In genomic region chr3:20400281-20400680, GRCh38 we compare ENCODE assay signal across 25 cellular contexts.
"Had no signal": no experiment of that assay in that cellular context is flagged by ENCODE, and none has a peak within 500 bp of the region (broad histone marks: within the 10 kb centered on the region; RNA-seq: fewer than 3 reads in every experiment).

No MANE protein-coding gene starts in this region.

- ATAC-seq: stimulated activated effector memory CD8-positive, alpha-beta T cell treated with anti-CD3 and anti-CD28 coated beads, Interleukin-12 subunit alpha, Interleukin-12 subunit beta, amount 100 ng/mL, for 72 hours; stimulated activated memory B cell treated with anti-CD40 and anti-IgM and Interleukin-4, amounts not matched to agents 10 μg/mL and 1 μg/mL and 100 μg/mL, for 72 hours; stimulated activated naive B cell treated with anti-CD40 and anti-IgM and Interleukin-4, amounts not matched to agents 10 μg/mL and 1 μg/mL and 100 μg/mL, for 72 hours; stimulated activated naive CD8-positive, alpha-beta T cell treated with anti-CD3 and anti-CD28 coated beads, Interleukin-15, amount 100 ng/mL, for 72 hours; stimulated activated naive CD8-positive, alpha-beta T cell treated with anti-CD3 and anti-CD28 coated beads, Interleukin-15, Interleukin-2, amounts not matched to agents 100 U/mL and 50 U/mL, for 24 hours; upper lobe of right lung had no signal

- H3K27me3 ChIP-seq: stomach, testis, thyroid gland, tibial artery, tibial nerve, transverse colon, upper lobe of left lung, upper lobe of right lung, uterus had no signal

- DNase-seq: stimulated activated CD4-positive, alpha-beta T cell treated with anti-CD3 and anti-CD28 coated beads, Interleukin-2, amount 100 ng/mL, for 24 hours; stimulated activated CD4-positive, alpha-beta T cell treated with anti-CD3 and anti-CD28 coated beads, Interleukin-2, amount 100 ng/mL, for 48 hours; stimulated activated CD4-positive, alpha-beta T cell treated with anti-CD3 and anti-CD28 coated beads, Interleukin-4, amount 100 ng/mL, for 1 hour; stimulated activated CD4-positive, alpha-beta T cell treated with anti-CD3 and anti-CD28 coated beads, Interleukin-4, amount 100 ng/mL, for 24 hours; stimulated activated CD4-positive, alpha-beta T cell treated with anti-CD3 and anti-CD28 coated beads, Interleukin-4, amount 100 ng/mL, for 4 hours; stimulated activated CD8-positive, alpha-beta memory T cell treated with anti-CD3 and anti-CD28 coated beads, Interleukin-4, amount 100 ng/mL, for 48 hours; stimulated activated naive B cell treated with anti-CD40 and anti-IgM and Interleukin-4, amounts not matched to agents 10 μg/mL and 1 μg/mL and 100 μg/mL, for 72 hours; stimulated activated naive CD4-positive, alpha-beta T cell; stimulated activated naive CD4-positive, alpha-beta T cell treated with Interleukin-2 at 50 U/mL for 16 hours; stimulated activated naive CD8-positive, alpha-beta T cell treated with anti-CD3 and anti-CD28 coated beads, Interleukin-15, amount 100 ng/mL, for 72 hours; stimulated activated naive CD8-positive, alpha-beta T cell treated with anti-CD3 and anti-CD28 coated beads, Interleukin-15, Interleukin-2, amounts not matched to agents 100 U/mL and 50 U/mL, for 24 hours; stomach; substantia nigra; testis; thyroid gland; tibial artery; transverse colon; trophoblast cell; upper lobe of left lung; upper lobe of right lung; uterus had no signal

- H3K4me1 ChIP-seq: stomach, testis, thyroid gland, tibial nerve, transverse colon, upper lobe of left lung, upper lobe of right lung, uterus had no signal

- H3K4me3 ChIP-seq: stomach, testis, thoracic aorta, thyroid gland, tibial artery, tibial nerve, transverse colon, upper lobe of left lung, upper lobe of right lung, uterus had no signal

- H3K9me3 ChIP-seq: stomach, testis, thoracic aorta, thyroid gland, tibial artery, tibial nerve, transverse colon, upper lobe of left lung, upper lobe of right lung, uterus had no signal

- H3K27ac ChIP-seq: stomach, testis, thoracic aorta, thyroid gland, tibial artery, tibial nerve, transverse colon, upper lobe of left lung, upper lobe of right lung, uterus had no signal

- H3K36me3 ChIP-seq: stomach, thoracic aorta, thyroid gland, tibial artery, tibial nerve, transverse colon, upper lobe of left lung, upper lobe of right lung, uterus had no signal
